In the genomic region with DNA sequence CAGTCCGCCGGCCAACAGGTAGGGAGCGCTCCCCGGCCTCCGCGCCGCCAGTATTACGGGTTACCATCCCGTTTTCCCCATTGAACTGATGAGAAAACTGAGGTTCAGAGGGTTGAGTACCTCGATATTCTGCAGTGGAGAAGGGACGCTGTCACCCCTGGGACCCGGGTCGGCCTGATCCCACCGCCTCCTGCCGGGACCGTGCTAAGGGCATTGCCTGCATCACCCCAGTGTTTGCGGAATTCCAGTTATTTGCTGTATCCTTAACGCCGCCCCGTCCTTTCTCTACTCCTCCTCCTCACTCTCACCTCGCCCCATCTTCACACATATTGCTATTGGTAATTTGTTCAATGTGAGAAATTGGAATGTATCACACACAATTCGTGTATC, we compare ENCODE assay signal across 8 cellular contexts. TPM values are rescaled to one million over a fixed set of nuclear protein-coding genes. Genes with fewer than 3 reads are reported as not detected.
A peak's percentile ranks its signal among the peaks of the same experiment; 100 is the strongest.
DNase-seq lines count a peak whose midpoint lies in the region; TF ChIP-seq lines count a peak whose summit lies in the region.

No MANE protein-coding gene starts in this region.

- H3K36me3 ChIP-seq in SK-N-MC (ENCODE audit: insufficient read depth, low read length) (no peaks in the 10 kb centered on the region), rectal smooth muscle tissue (ENCODE audit: control insufficient read depth, insufficient read depth, low read length) (no peaks in the 10 kb centered on the region)

- peak; percentile 35 for DNase-seq in EL
- DNase-seq in SK-N-MC (ENCODE audit: low read depth, low spot score), result no peak
- no peak for DNase-seq in fibroblast of pulmonary artery (ENCODE audit: low read depth)
- DNase-seq in mesenteric fat pad (ENCODE audit: low spot score), result no peak
- no peak for DNase-seq in NCI-H748 treated with DMSO at 0.1 percent for 48 hours (lab: John Stamatoyannopoulos, UW)
- DNase-seq in NCI-H2227 (lab: John Stamatoyannopoulos, UW; ENCODE audit: unreplicated experiment), result no peak
- DNase-seq in activated CD4-positive, alpha-beta T cell treated with anti-CD3 and anti-CD28 coated beads, Interleukin-2, amount 50 U/mL, for 1 hour, result no peak

- H3K27me3 ChIP-seq in rectal smooth muscle tissue (ENCODE audit: control insufficient read depth, insufficient read depth, low read length), result peaks cover 8% of the 10 kb centered on the region

- H3K4me1 ChIP-seq in rectal smooth muscle tissue (ENCODE audit: control insufficient read depth, insufficient read depth, low read length), result peaks cover 22% of the 10 kb centered on the region

- no peak overlapping the region for H3K27ac ChIP-seq in SK-N-MC
- peak overlapping the region; percentile 27 for H3K27ac ChIP-seq in rectal smooth muscle tissue (ENCODE audit: low read depth, low read length)

- H3K9me3 ChIP-seq in SK-N-MC (ENCODE audit: low read depth, low read length), result no peaks in the 10 kb centered on the region

- H3K9ac ChIP-seq in SK-N-MC (ENCODE audit: insufficient read length) (no peak overlapping the region), rectal smooth muscle tissue (ENCODE audit: low read length) (no peak overlapping the region)

- H3K4me3 ChIP-seq in SK-N-MC (0 out of 2 replicates have a peak overlapping the region, but pooled peaks have one; percentile 28), fibroblast of pulmonary artery (replicated peaks; ENCODE audit: low read depth, low read length) (peak overlapping the region; percentile 66), rectal smooth muscle tissue (ENCODE audit: low read length) (peak overlapping the region; percentile 52)

- no peak for TF ChIP-seq CTCF in fibroblast of pulmonary artery (IDR thresholded peaks at IDR 0.05; ENCODE audit: low read length, missing control alignments)

RNA-seq across cellular contexts. Expression of a gene that starts 0.4 kb away (rescaled TPM):
- 42.1 TPM for total RNA-seq in mesenteric fat pad
